In the genomic region with DNA sequence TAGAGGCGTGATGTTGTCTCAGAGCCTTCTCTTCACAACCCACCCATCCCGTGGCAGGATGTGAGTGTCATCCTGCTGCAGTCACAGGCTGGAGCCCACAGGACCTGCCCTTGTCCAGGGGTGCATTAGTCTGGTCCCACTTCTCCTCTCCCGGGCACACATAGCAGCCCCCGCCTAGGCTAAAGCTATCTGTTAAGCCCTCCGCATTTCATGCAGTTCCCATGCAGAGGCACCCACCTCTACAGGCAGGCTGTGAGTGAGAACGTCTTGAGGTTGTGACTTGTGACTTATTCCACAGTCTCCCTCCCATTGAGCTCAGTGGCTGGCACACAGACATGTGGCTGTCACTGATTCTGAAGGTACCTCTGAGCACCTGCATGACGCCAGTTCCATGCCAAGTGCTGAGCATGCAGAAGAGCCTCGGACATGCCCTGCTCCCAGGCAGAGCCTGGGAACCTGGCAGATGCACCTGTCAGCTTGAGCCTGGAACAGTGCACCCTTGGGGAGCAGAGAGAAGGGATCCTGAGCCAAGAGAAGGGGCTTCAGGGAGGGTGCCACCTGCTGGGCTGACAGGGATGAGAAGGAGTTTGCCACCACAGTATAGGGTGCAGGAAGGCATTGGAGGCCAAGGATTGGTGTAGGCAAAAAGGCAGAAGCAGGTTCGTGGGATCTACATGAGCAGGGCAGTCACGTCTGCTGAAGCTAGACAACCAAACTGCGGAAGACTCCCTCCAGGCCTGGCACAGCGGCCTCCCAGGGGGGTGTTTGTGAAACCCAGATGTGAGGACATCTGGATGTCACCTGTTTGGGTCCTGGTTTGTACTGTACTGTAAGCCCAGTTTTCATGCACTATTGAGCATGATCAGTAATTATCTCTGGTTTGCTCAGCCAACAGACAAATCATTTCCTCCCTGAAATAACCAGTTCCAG, we compare ENCODE assay signal across 12 cellular contexts.
DNase-seq lines count a peak whose midpoint lies in the region; ATAC-seq and TF ChIP-seq lines count a peak whose summit lies in the region.
"Had no signal": no experiment of that assay in that cellular context is flagged by ENCODE, and none has a peak within 500 bp of the region (broad histone marks: within the 10 kb centered on the region; RNA-seq: fewer than 3 reads in every experiment).

No MANE protein-coding gene starts in this region.

- H3K9me3 ChIP-seq in cardiac muscle cell (ENCODE audit: low read depth), result no peaks in the 10 kb centered on the region
- H3K9me3 ChIP-seq in right atrium auricular region, result no peaks in the 10 kb centered on the region

- DNase-seq in cardiac muscle cell (ENCODE audit: low read depth in 1 of 2, low spot score in 1 of 2) (peak; percentile 8 to 36), right atrium auricular region (ENCODE audit: low spot score) (no peak), NCI-H69 (lab: John Stamatoyannopoulos, UW) (peak; percentile 17), epithelial cell of esophagus (ENCODE audit: low read depth) (peak; percentile 33), type B pancreatic cell (ENCODE audit: extremely low spot score, unreplicated experiment) (no peak)
- no peak for DNase-seq in activated CD4-positive, alpha-beta T cell treated with anti-CD3 and anti-CD28 coated beads, Interleukin-2, amount 50 U/mL, for 1 hour
- DNase-seq: effector CD4-positive, alpha-beta T cell; natural killer cell; NCI-H1092 had no signal

- H3K27ac ChIP-seq in cardiac muscle cell, result no peak overlapping the region
- H3K27ac ChIP-seq in right atrium auricular region, result no peak overlapping the region

- ATAC-seq in HG02852 (IDR thresholded peaks at IDR 0.05; ENCODE audit: unreplicated experiment), result no peak
- ATAC-seq in GM18867 (IDR thresholded peaks at IDR 0.05; ENCODE audit: unreplicated experiment), result no peak
- ATAC-seq: natural killer cell had no signal

- H3K27ac Mint-ChIP-seq in type B pancreatic cell, result no peak overlapping the region
- H3K27ac Mint-ChIP-seq: activated CD4-positive, alpha-beta memory T cell treated with anti-CD3 and anti-CD28 coated beads for 36 hours; natural killer cell had no signal

- TF ChIP-seq CTCF in cardiac muscle cell (IDR thresholded peaks at IDR 0.05; ENCODE audit: low read depth, low read length), result peak; percentile 31
- TF ChIP-seq CTCF in right atrium auricular region (IDR thresholded peaks at IDR 0.05), result peak in 1 of 2 donors; percentile 37
- peak; percentile 51 for TF ChIP-seq CTCF in epithelial cell of esophagus (IDR thresholded peaks at IDR 0.05; ENCODE audit: insufficient read depth, low read depth, low read length, missing control alignments)
- peak; percentile 39 for TF ChIP-seq CTCF in type B pancreatic cell (conservative IDR thresholded peaks at IDR 0.05)

- H3K4me3 ChIP-seq in cardiac muscle cell, result no peak overlapping the region
- H3K4me3 ChIP-seq in right atrium auricular region, result no peak overlapping the region
- H3K4me3 ChIP-seq in epithelial cell of esophagus (ENCODE audit: low read length), result no peak overlapping the region

- H3K36me3 ChIP-seq in cardiac muscle cell (no peaks in the 10 kb centered on the region), right atrium auricular region (no peaks in the 10 kb centered on the region)

- H3K4me1 ChIP-seq in cardiac muscle cell (ENCODE audit: low read depth), result peaks cover 5% of the 10 kb centered on the region
- no peaks in the 10 kb centered on the region for H3K4me1 ChIP-seq in right atrium auricular region

- no peaks in the 10 kb centered on the region for H3K36me3 Mint-ChIP-seq in type B pancreatic cell
- H3K36me3 Mint-ChIP-seq: activated CD4-positive, alpha-beta memory T cell treated with anti-CD3 and anti-CD28 coated beads for 36 hours; natural killer cell had no signal

- H3K9me3 Mint-ChIP-seq in type B pancreatic cell, result no peaks in the 10 kb centered on the region
- H3K9me3 Mint-ChIP-seq: activated CD4-positive, alpha-beta memory T cell treated with anti-CD3 and anti-CD28 coated beads for 36 hours; natural killer cell had no signal

- H3K4me1 Mint-ChIP-seq in type B pancreatic cell (ENCODE audit: unreplicated experiment), result peaks cover 22% of the 10 kb centered on the region
- H3K4me1 Mint-ChIP-seq: natural killer cell had no signal

- no peak overlapping the region for H3K4me3 Mint-ChIP-seq in type B pancreatic cell
- H3K4me3 Mint-ChIP-seq: activated CD4-positive, alpha-beta memory T cell treated with anti-CD3 and anti-CD28 coated beads for 36 hours; natural killer cell had no signal

- H3K27me3 ChIP-seq in cardiac muscle cell (no peaks in the 10 kb centered on the region), right atrium auricular region (no peaks in the 10 kb centered on the region)

- H3K27me3 Mint-ChIP-seq in type B pancreatic cell, result peaks cover 9% of the 10 kb centered on the region
- H3K27me3 Mint-ChIP-seq: activated CD4-positive, alpha-beta memory T cell treated with anti-CD3 and anti-CD28 coated beads for 36 hours had no signal

Comparison
In these comparisons a context has a peak if more than half of its experiments do, and no peak if none do; other contexts are left out.
1. DNase-seq: peak in cardiac muscle cell (2 of 2), NCI-H69 (single experiment) and epithelial cell of esophagus (single experiment); none in right atrium auricular region (single experiment), type B pancreatic cell (single experiment) and activated CD4-positive, alpha-beta T cell treated with anti-CD3 and anti-CD28 coated beads, Interleukin-2, amount 50 U/mL, for 1 hour (single experiment).